Comparison of ENCODE assay signal across 9 cellular contexts in genomic region chr18:13465476-13465875, GRCh38.
DNase-seq lines count a peak whose midpoint lies in the region; ATAC-seq, FAIRE-seq and TF ChIP-seq lines count a peak whose summit lies in the region.
"Had no signal": no experiment of that assay in that cellular context is flagged by ENCODE, and none has a peak within 500 bp of the region (broad histone marks: within the 10 kb centered on the region; RNA-seq: fewer than 3 reads in every experiment).

No MANE protein-coding gene starts in this region.

- H3K4me1 ChIP-seq in CD8-positive, alpha-beta memory T cell (ENCODE audit: insufficient read depth, low read length): peaks cover 42% of the 10 kb centered on the region
- no peaks in the 10 kb centered on the region for H3K4me1 ChIP-seq in mucosa of descending colon (ENCODE audit: low read depth)

- peak overlapping the region; percentile 84 to 98 (median 93) for H3K4me3 Mint-ChIP-seq in CD8-positive, alpha-beta memory T cell
- H3K4me3 Mint-ChIP-seq in activated naive CD8-positive, alpha-beta T cell treated with anti-CD3 and anti-CD28 coated beads, Interleukin-2, amount 10 ng/mL, durations not matched to agents 7 days and 5 days: peak overlapping the region; percentile 95

- H3K27me3 ChIP-seq in CD8-positive, alpha-beta memory T cell (ENCODE audit: insufficient read depth, low read length, poor library complexity, severe bottlenecking): no peaks in the 10 kb centered on the region

- H3K27ac ChIP-seq in CD8-positive, alpha-beta memory T cell (ENCODE audit: low read depth, low read length): no peak overlapping the region

- no peaks in the 10 kb centered on the region for H3K27me3 Mint-ChIP-seq in CD8-positive, alpha-beta memory T cell
- no peaks in the 10 kb centered on the region for H3K27me3 Mint-ChIP-seq in activated naive CD8-positive, alpha-beta T cell treated with anti-CD3 and anti-CD28 coated beads, Interleukin-2, amount 10 ng/mL, durations not matched to agents 7 days and 5 days

- H3K36me3 ChIP-seq in CD8-positive, alpha-beta memory T cell (ENCODE audit: insufficient read depth, low read length): no peaks in the 10 kb centered on the region
- H3K36me3 ChIP-seq in mucosa of descending colon (ENCODE audit: low read depth): no peaks in the 10 kb centered on the region

- intact Hi-C loops in mucosa of descending colon (cut with DNase I, micrococcal nuclease): no loop called here

- POLR2A ChIA-PET in CD8-positive, alpha-beta memory T cell (lab: Charles Lee): no interaction called here
- POLR2A ChIA-PET in activated naive CD8-positive, alpha-beta T cell treated with anti-CD3 and anti-CD28 coated beads, Interleukin-2, amount 10 ng/mL, durations not matched to agents 7 days and 5 days (lab: Charles Lee): interaction anchor here (0.6 kb wide), 1 partner anchor 86 kb away, joined by 3 read pairs; no protein-coding TSS in a partner anchor

- peak overlapping the region; percentile 83 to 96 (median 92) for H3K27ac Mint-ChIP-seq in CD8-positive, alpha-beta memory T cell
- peak overlapping the region; percentile 96 for H3K27ac Mint-ChIP-seq in activated naive CD8-positive, alpha-beta T cell treated with anti-CD3 and anti-CD28 coated beads, Interleukin-2, amount 10 ng/mL, durations not matched to agents 7 days and 5 days

- no peak for DNase-seq in CD8-positive, alpha-beta memory T cell
- DNase-seq in activated naive CD8-positive, alpha-beta T cell treated with anti-CD3 and anti-CD28 coated beads, Interleukin-2, amount 10 ng/mL, durations not matched to agents 7 days and 5 days: no peak
- DNase-seq in mucosa of descending colon (peak in 1 of 3 donors; percentile 29), cerebellum (ENCODE audit: low spot score) (no peak), NCI-H82 treated with DMSO at 0.1 percent for 48 hours (lab: John Stamatoyannopoulos, UW; ENCODE audit: unreplicated experiment) (no peak), AG08395 (ENCODE audit: low spot score) (no peak), D721Med (ENCODE audit: insufficient read length, low spot score) (no peak)
- DNase-seq: PC-3 had no signal

- FAIRE-seq in D721Med (lab: Jason Lieb, UNC): no peak

- H3K36me3 Mint-ChIP-seq in CD8-positive, alpha-beta memory T cell: peaks cover 10 to 26% (median 12%) of the 10 kb centered on the region in 3 donors
- peaks cover 34% of the 10 kb centered on the region for H3K36me3 Mint-ChIP-seq in activated naive CD8-positive, alpha-beta T cell treated with anti-CD3 and anti-CD28 coated beads, Interleukin-2, amount 10 ng/mL, durations not matched to agents 7 days and 5 days

- ATAC-seq in HG02885 (IDR thresholded peaks at IDR 0.05; ENCODE audit: poor library complexity, unreplicated experiment) (peak; percentile 2), mucosa of descending colon (peak; percentile 6)
- no peak for ATAC-seq in activated naive CD8-positive, alpha-beta T cell treated with anti-CD3 and anti-CD28 coated beads, Interleukin-2, amount 10 ng/mL, durations not matched to agents 7 days and 5 days (ENCODE audit: low read depth)
- ATAC-seq: PC-3 had no signal

- peaks cover 2 to 18% (median 5%) of the 10 kb centered on the region in 5 donors for H3K9me3 Mint-ChIP-seq in CD8-positive, alpha-beta memory T cell
- peaks cover 14% of the 10 kb centered on the region for H3K9me3 Mint-ChIP-seq in activated naive CD8-positive, alpha-beta T cell treated with anti-CD3 and anti-CD28 coated beads, Interleukin-2, amount 10 ng/mL, durations not matched to agents 7 days and 5 days

- peak overlapping the region; percentile 64 for H3K4me3 ChIP-seq in CD8-positive, alpha-beta memory T cell (ENCODE audit: low read length)
- no peak overlapping the region for H3K4me3 ChIP-seq in mucosa of descending colon

- peaks cover 51 to 75% (median 74%) of the 10 kb centered on the region in 3 donors for H3K4me1 Mint-ChIP-seq in CD8-positive, alpha-beta memory T cell
- H3K4me1 Mint-ChIP-seq in activated naive CD8-positive, alpha-beta T cell treated with anti-CD3 and anti-CD28 coated beads, Interleukin-2, amount 10 ng/mL, durations not matched to agents 7 days and 5 days: peaks cover 56% of the 10 kb centered on the region

- CTCF ChIA-PET in CD8-positive, alpha-beta memory T cell (lab: Charles Lee): no interaction called here

- no peak for TF ChIP-seq CTCF in mucosa of descending colon (IDR thresholded peaks at IDR 0.05)
- TF ChIP-seq CTCF in D721Med (IDR thresholded peaks at IDR 0.05; ENCODE audit: insufficient read depth, missing control alignments): no peak

- H3K9me3 ChIP-seq in CD8-positive, alpha-beta memory T cell (ENCODE audit: low read length): peaks cover 5% of the 10 kb centered on the region
- H3K9me3 ChIP-seq in mucosa of descending colon: no peaks in the 10 kb centered on the region
